In genomic region chr20:63850689-63851547, GRCh38 we compare ENCODE assay signal across 9 cellular contexts. TPM values are rescaled to one million over a fixed set of nuclear protein-coding genes. Genes with fewer than 3 reads are reported as not detected.
DNase-seq lines count a peak whose midpoint lies in the region; ATAC-seq and TF ChIP-seq lines count a peak whose summit lies in the region.
"Had no signal": no experiment of that assay in that cellular context is flagged by ENCODE, and none has a peak within 500 bp of the region (broad histone marks: within the 10 kb centered on the region; RNA-seq: fewer than 3 reads in every experiment).

No MANE protein-coding gene starts in this region.

- peaks cover 0 to 58% of the 10 kb centered on the region in 2 experiments for H3K27me3 ChIP-seq in mesenchymal stem cell (ENCODE audit: control insufficient read depth in 1 of 2, insufficient read depth in 1 of 2, low read length in 2 of 2)
- H3K27me3 ChIP-seq in heart right ventricle, result peaks cover 0 to 33% (median 0%) of the 10 kb centered on the region in 7 donors

- no peak overlapping the region for H3K4me3 ChIP-seq in mesenchymal stem cell (ENCODE audit: insufficient read depth in 1 of 2, low read depth in 1 of 2, low read length in 2 of 2)
- H3K4me3 ChIP-seq in heart right ventricle, result no peak overlapping the region

- TF ChIP-seq CTCF in heart right ventricle (IDR thresholded peaks at IDR 0.05), result no peak

- H3K23ac ChIP-seq in mesenchymal stem cell (ENCODE audit: low read length in 2 of 2), result no peak overlapping the region

- H3K4me1 ChIP-seq in mesenchymal stem cell (ENCODE audit: control insufficient read depth, insufficient read depth, low read depth, low read length) (peaks cover 51% of the 10 kb centered on the region), heart right ventricle (peaks cover 27 to 69% (median 55%) of the 10 kb centered on the region in 9 donors)

- no peaks in the 10 kb centered on the region for H3K36me3 ChIP-seq in mesenchymal stem cell (ENCODE audit: control insufficient read depth in 1 of 2, insufficient read depth in 2 of 2, low read depth in 1 of 2, low read length in 2 of 2)
- H3K36me3 ChIP-seq in heart right ventricle, result no peaks in the 10 kb centered on the region

- H3K14ac ChIP-seq in mesenchymal stem cell (ENCODE audit: low read length in 2 of 2), result no peak overlapping the region

- peak overlapping the region; percentile 2 to 33 for H3K4ac ChIP-seq in mesenchymal stem cell (ENCODE audit: low read depth in 1 of 2, low read length in 2 of 2)

- H4K8ac ChIP-seq in mesenchymal stem cell (ENCODE audit: low read length), result no peak overlapping the region

- H3K9me3 ChIP-seq in mesenchymal stem cell (ENCODE audit: control insufficient read depth, low read length), result no peaks in the 10 kb centered on the region
- no peaks in the 10 kb centered on the region for H3K9me3 ChIP-seq in heart right ventricle

- peak overlapping the region; percentile 80 to 82 for H2BK12ac ChIP-seq in mesenchymal stem cell (ENCODE audit: low read length in 2 of 2)

- H2BK120ac ChIP-seq in mesenchymal stem cell (ENCODE audit: low read depth, low read length), result no peak overlapping the region

- no peak overlapping the region for H2AFZ ChIP-seq in mesenchymal stem cell (ENCODE audit: low read depth, low read length)

- H3K79me1 ChIP-seq in mesenchymal stem cell (replicated peaks; ENCODE audit: low read length, poor library complexity, severe bottlenecking), result no peaks in the 10 kb centered on the region

- H2BK15ac ChIP-seq in mesenchymal stem cell (ENCODE audit: low read depth, poor library complexity, severe bottlenecking), result peak overlapping the region; percentile 3

- intact Hi-C loops in heart right ventricle (cut with DNase I), result no loop called here

- no peak overlapping the region for H2AK5ac ChIP-seq in mesenchymal stem cell (ENCODE audit: low read length, severe bottlenecking)

- no peak overlapping the region for H3K4me2 ChIP-seq in mesenchymal stem cell (ENCODE audit: low read length, poor library complexity, severe bottlenecking)

- H3K18ac ChIP-seq in mesenchymal stem cell (ENCODE audit: low read depth in 1 of 2, low read length in 2 of 2), result peak overlapping the region in 1 of 2 experiments; percentile 76

- peak overlapping the region; percentile 14 for H4K91ac ChIP-seq in mesenchymal stem cell (ENCODE audit: low read length)

- 95% methylated on average over 24 of the region's 27 CpGs for WGBS in mesenchymal stem cell
- WGBS in heart right ventricle, 2 donors, result 83 to 91% methylated on average over 27 of the region's 27 CpGs

- ATAC-seq in GM18505 (IDR thresholded peaks at IDR 0.05; ENCODE audit: unreplicated experiment), result peak; percentile 77
- ATAC-seq in GM21390 (IDR thresholded peaks at IDR 0.05; ENCODE audit: unreplicated experiment), result peak; percentile 80
- peak; percentile 76 for ATAC-seq in HG03460 (IDR thresholded peaks at IDR 0.05; ENCODE audit: unreplicated experiment)
- ATAC-seq in heart right ventricle, result no peak

- H3K27ac ChIP-seq in mesenchymal stem cell (ENCODE audit: low read length, poor library complexity, severe bottlenecking), result no peak overlapping the region
- peak overlapping the region in 1 of 10 donors; percentile 26 for H3K27ac ChIP-seq in heart right ventricle

- DNase-seq in mesenchymal stem cell, result no peak
- DNase-seq in foreskin melanocyte, result no peak
- no peak for DNase-seq in COR-L47 (lab: John Stamatoyannopoulos, UW)
- no peak for DNase-seq in NCI-H1694 treated with DMSO at 0.1 percent for 48 hours (lab: John Stamatoyannopoulos, UW)
- DNase-seq in heart right ventricle, result no peak
- DNase-seq: mammary epithelial cell had no signal

- no peak for TF ChIP-seq POLR2A in GM18505 (IDR thresholded peaks at IDR 0.05; ENCODE audit: borderline replicate concordance, extremely low read depth, insufficient read depth, insufficient read length)

- H3K9ac ChIP-seq in mesenchymal stem cell (ENCODE audit: low read length), result no peak overlapping the region

- H2BK5ac ChIP-seq in mesenchymal stem cell (ENCODE audit: low read depth, low read length, poor library complexity, severe bottlenecking), result no peak overlapping the region

RNA-seq across cellular contexts. Expression of gene ABHD16B, which starts 10.4 kb away (rescaled TPM):
- not detected for polyA plus RNA-seq in mesenchymal stem cell (2013, experiment 1 of 2)
- polyA plus RNA-seq in mesenchymal stem cell (2013, experiment 2 of 2), result not detected
- not detected for total RNA-seq in heart right ventricle
- under 1 TPM; 0.32 to 0.59 TPM for polyA plus RNA-seq in heart right ventricle
- total RNA-seq: mammary epithelial cell had no signal
- polyA plus RNA-seq: mammary epithelial cell had no signal

RNA-seq across cellular contexts. Expression of gene TPD52L2, which starts 14.2 kb away (rescaled TPM):
- polyA plus RNA-seq in mesenchymal stem cell (2013, experiment 1 of 2), result 124 TPM
- polyA plus RNA-seq in mesenchymal stem cell (2013, experiment 2 of 2), result 125 TPM
- total RNA-seq in heart right ventricle, result 10 to 100 TPM; 60.1 to 83.0 (median 72.8) TPM
- polyA plus RNA-seq in heart right ventricle, result 100 to 1,000 TPM in 1 of 2 donors, 10 to 100 TPM in 1; 50.6 to 119 TPM

RNA-seq across cellular contexts. Expression of gene ZBTB46, which starts 19.9 kb away (rescaled TPM):
- 3.8 TPM for polyA plus RNA-seq in mesenchymal stem cell (2013, experiment 1 of 2)
- 3.9 TPM for polyA plus RNA-seq in mesenchymal stem cell (2013, experiment 2 of 2)
- 10 to 100 TPM; 10.2 to 25.4 (median 14.7) TPM for total RNA-seq in heart right ventricle
- polyA plus RNA-seq in heart right ventricle, result 10 to 100 TPM in 1 of 2 donors, 1 to 10 TPM in 1; 5.6 to 10.3 TPM

RNA-seq across cellular contexts. Expression of gene DNAJC5, which starts 44.0 kb away (rescaled TPM):
- polyA plus RNA-seq in mesenchymal stem cell (2013, experiment 1 of 2), result 25.4 TPM
- 25.9 TPM for polyA plus RNA-seq in mesenchymal stem cell (2013, experiment 2 of 2)
- total RNA-seq in heart right ventricle, result 10 to 100 TPM; 32.8 to 52.2 (median 38.5) TPM
- polyA plus RNA-seq in heart right ventricle, result 10 to 100 TPM; 19.5 to 23.8 TPM

Comparison
In these comparisons a context has a peak if more than half of its experiments do, and no peak if none do; other contexts are left out.
1. ATAC-seq: peak in GM18505 (single experiment), GM21390 (single experiment) and HG03460 (single experiment); none in heart right ventricle (0 of 8).